Comparison of ENCODE assay signal across 24 cellular contexts in genomic region chr2:170967553-170967952, GRCh38.
"Had no signal": no experiment of that assay in that cellular context is flagged by ENCODE, and none has a peak within 500 bp of the region (broad histone marks: within the 10 kb centered on the region; RNA-seq: fewer than 3 reads in every experiment).

No MANE protein-coding gene starts in this region.

- H3K4me3 Mint-ChIP-seq: activated CD4-positive, alpha-beta T cell treated with anti-CD3 and anti-CD28 coated beads, Interleukin-2, amount 10 ng/mL, durations not matched to agents 24 days and 14 days; activated CD8-positive, alpha-beta T cell treated with anti-CD3 and anti-CD28 coated beads for 36 hours; activated T-cell treated with anti-CD3 and anti-CD28 coated beads, Interleukin-2, amount 50 U/mL, for 72 hours; activated T-helper 17 cell treated with anti-CD3 and anti-CD28 coated beads, Interleukin-2, amount 50 U/mL, for 72 hours had no signal

- H3K9me3 ChIP-seq: ascending aorta, MG63 had no signal

- H3K4me3 ChIP-seq: ascending aorta, cardiac muscle cell, MG63 had no signal

- H3K27ac ChIP-seq: ascending aorta, WERI-Rb-1 had no signal

- H3K4me1 Mint-ChIP-seq: activated CD4-positive, alpha-beta T cell treated with anti-CD3 and anti-CD28 coated beads, Interleukin-2, amount 10 ng/mL, durations not matched to agents 24 days and 14 days; activated T-helper 17 cell treated with anti-CD3 and anti-CD28 coated beads, Interleukin-2, amount 50 U/mL, for 72 hours had no signal

- H3K27me3 ChIP-seq: ascending aorta, cardiac muscle cell, MG63 had no signal

- H3K4me1 ChIP-seq: ascending aorta had no signal

- H3K9me3 Mint-ChIP-seq: activated CD4-positive, alpha-beta T cell treated with anti-CD3 and anti-CD28 coated beads, Interleukin-2, amount 10 ng/mL, durations not matched to agents 24 days and 14 days; activated CD8-positive, alpha-beta T cell treated with anti-CD3 and anti-CD28 coated beads for 36 hours; activated naive CD4-positive, alpha-beta T cell treated with anti-CD3 and anti-CD28 coated beads, Interleukin-2, amount 50 U/mL, for 72 hours; activated T-cell treated with anti-CD3 and anti-CD28 coated beads, Interleukin-2, amount 50 U/mL, for 72 hours; activated T-helper 17 cell treated with anti-CD3 and anti-CD28 coated beads, Interleukin-2, amount 50 U/mL, for 72 hours had no signal

- H3K27ac Mint-ChIP-seq: activated CD4-positive, alpha-beta T cell treated with anti-CD3 and anti-CD28 coated beads, Interleukin-2, amount 10 ng/mL, durations not matched to agents 24 days and 14 days; activated CD8-positive, alpha-beta T cell treated with anti-CD3 and anti-CD28 coated beads for 36 hours; activated T-cell treated with anti-CD3 and anti-CD28 coated beads, Interleukin-2, amount 50 U/mL, for 72 hours had no signal

- DNase-seq: activated CD4-positive, alpha-beta T cell treated with anti-CD3 and anti-CD28 coated beads, Interleukin-2, amount 10 ng/mL, durations not matched to agents 24 days and 14 days; activated CD4-positive, alpha-beta T cell treated with anti-CD3 and anti-CD28 coated beads, Interleukin-2, amount 50 U/mL, for 4 hours; activated effector memory CD4-positive, alpha-beta T cell treated with anti-CD3 and anti-CD28 coated beads, Interleukin-2, amount 50 U/mL, for 16 hours; activated naive CD4-positive, alpha-beta T cell; activated T-cell treated with anti-CD3 and anti-CD28 coated beads, Interleukin-2, amount 50 U/mL, for 1 hour; amygdala; KG1; NCI-H1048; NCI-H1105 treated with DMSO at 0.1 percent for 48 hours; NCI-H1436 treated with DMSO at 0.1 percent for 48 hours; NCI-H1694 treated with DMSO at 0.1 percent for 48 hours; NCI-H2029; NCI-H345; NCI-H524 treated with DMSO at 0.1 percent for 48 hours; T-helper 1 cell; T1000 had no signal

- H3K27me3 Mint-ChIP-seq: activated CD4-positive, alpha-beta T cell treated with anti-CD3 and anti-CD28 coated beads, Interleukin-2, amount 10 ng/mL, durations not matched to agents 24 days and 14 days; activated CD8-positive, alpha-beta T cell treated with anti-CD3 and anti-CD28 coated beads for 36 hours; activated T-helper 17 cell treated with anti-CD3 and anti-CD28 coated beads, Interleukin-2, amount 50 U/mL, for 72 hours had no signal

- ATAC-seq: activated CD8-positive, alpha-beta T cell treated with anti-CD3 and anti-CD28 coated beads for 36 hours; activated T-helper 17 cell treated with anti-CD3 and anti-CD28 coated beads, Interleukin-2, amount 50 U/mL, for 72 hours had no signal
